1 cellular context compared by ENCODE assay signal in the genomic region with DNA sequence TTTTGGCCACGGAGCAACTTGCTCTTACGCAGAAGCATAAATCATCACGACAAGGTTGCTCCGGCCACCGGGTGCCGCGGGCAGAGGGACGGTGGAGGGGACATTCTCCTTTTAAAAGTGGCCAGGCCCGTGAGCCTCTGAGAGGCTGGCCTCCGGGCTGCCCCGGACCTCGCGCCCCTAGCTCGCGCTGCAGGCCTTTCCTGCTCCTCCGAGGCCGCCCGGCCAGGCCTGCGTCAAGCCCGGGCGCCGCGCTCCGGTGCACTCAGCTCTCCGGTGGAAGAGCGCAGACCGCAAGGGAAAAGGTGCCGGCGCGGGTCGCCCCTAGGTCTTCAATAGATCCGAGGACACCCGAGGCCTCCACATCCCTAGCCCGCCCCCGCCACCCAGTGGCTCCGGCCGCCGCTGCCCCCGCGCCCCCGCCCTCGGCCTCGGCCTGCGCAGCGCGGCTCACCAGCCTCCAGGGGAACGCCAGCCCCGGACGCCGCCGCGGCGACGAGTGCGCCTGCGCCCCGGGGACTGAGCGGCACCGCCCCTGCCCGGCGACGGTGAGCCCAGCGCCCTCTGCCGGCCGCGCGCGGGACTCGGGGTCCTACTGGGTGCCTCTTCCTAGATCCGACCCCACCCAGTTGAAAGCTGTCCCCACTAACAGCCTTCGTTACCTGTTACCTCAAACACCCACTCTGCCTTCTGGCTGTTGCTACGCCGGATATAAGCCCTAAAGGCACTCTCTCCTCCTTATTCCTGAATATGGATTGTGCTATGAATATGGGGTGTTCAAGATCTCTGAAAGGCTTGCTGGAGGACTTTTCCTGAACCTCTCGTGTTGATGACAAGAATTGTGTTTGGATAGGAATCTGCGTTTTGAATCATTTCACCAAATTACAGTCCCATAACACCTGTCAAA.
TF ChIP-seq lines count a peak whose summit lies in the region.

A gene (minus strand): TSS at position 500 of the 904 bp plus-strand sequence. CDS start 10,671 bp downstream, outside the sequence.

TF ChIP-seq in PFSK-1, 5 proteins besides CTCF, POLR2A, EP300 and RAD21 (continued from another document):
- TF ChIP-seq, protein P1, sequence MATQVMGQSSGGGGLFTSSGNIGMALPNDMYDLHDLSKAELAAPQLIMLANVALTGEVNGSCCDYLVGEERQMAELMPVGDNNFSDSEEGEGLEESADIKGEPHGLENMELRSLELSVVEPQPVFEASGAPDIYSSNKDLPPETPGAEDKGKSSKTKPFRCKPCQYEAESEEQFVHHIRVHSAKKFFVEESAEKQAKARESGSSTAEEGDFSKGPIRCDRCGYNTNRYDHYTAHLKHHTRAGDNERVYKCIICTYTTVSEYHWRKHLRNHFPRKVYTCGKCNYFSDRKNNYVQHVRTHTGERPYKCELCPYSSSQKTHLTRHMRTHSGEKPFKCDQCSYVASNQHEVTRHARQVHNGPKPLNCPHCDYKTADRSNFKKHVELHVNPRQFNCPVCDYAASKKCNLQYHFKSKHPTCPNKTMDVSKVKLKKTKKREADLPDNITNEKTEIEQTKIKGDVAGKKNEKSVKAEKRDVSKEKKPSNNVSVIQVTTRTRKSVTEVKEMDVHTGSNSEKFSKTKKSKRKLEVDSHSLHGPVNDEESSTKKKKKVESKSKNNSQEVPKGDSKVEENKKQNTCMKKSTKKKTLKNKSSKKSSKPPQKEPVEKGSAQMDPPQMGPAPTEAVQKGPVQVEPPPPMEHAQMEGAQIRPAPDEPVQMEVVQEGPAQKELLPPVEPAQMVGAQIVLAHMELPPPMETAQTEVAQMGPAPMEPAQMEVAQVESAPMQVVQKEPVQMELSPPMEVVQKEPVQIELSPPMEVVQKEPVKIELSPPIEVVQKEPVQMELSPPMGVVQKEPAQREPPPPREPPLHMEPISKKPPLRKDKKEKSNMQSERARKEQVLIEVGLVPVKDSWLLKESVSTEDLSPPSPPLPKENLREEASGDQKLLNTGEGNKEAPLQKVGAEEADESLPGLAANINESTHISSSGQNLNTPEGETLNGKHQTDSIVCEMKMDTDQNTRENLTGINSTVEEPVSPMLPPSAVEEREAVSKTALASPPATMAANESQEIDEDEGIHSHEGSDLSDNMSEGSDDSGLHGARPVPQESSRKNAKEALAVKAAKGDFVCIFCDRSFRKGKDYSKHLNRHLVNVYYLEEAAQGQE (IDR thresholded peaks at IDR 0.05; ENCODE audit: insufficient read depth in 1 of 2, low read depth in 2 of 2, low read length in 2 of 2): 0 out of 4 replicates have a peak, but pooled peaks of 1 of the 2 experiments have one; percentile 36
- TF ChIP-seq TAF1 (IDR thresholded peaks at IDR 0.05; ENCODE audit: borderline replicate concordance, insufficient read depth, low read length): no peak
- TF ChIP-seq FOXP2 (optimal IDR thresholded peaks at IDR 0.05; ENCODE audit: borderline replicate concordance, extremely low read depth, extremely low read length, insufficient read depth): peak; percentile 55
TF ChIP-seq in PFSK-1: peak in this region for 3.
